ENCODE assay signal across 23 cellular contexts in genomic region chr12:121600702-121601336, GRCh38. TPM values are rescaled to one million over a fixed set of nuclear protein-coding genes. Genes with fewer than 3 reads are reported as not detected.
A peak's percentile ranks its signal among the peaks of the same experiment; 100 is the strongest.
DNase-seq lines count a peak whose midpoint lies in the region; ATAC-seq, FAIRE-seq and TF ChIP-seq lines count a peak whose summit lies in the region.
"Had no signal": no experiment of that assay in that cellular context is flagged by ENCODE, and none has a peak within 500 bp of the region (broad histone marks: within the 10 kb centered on the region; RNA-seq: fewer than 3 reads in every experiment).

No MANE protein-coding gene starts in this region.

- no peak for TF ChIP-seq RAD21 in HepG2 (CRISPR knock-in tag; IDR thresholded peaks at IDR 0.05)

- intact Hi-C loops in HepG2 (cut with micrococcal nuclease; ENCODE audit: unreplicated experiment) (no loop called here), right lobe of liver (cut with DNase I) (no loop called here), body of pancreas (cut with DNase I) (no loop called here), transverse colon (cut with DNase I; ENCODE audit: low total_unique reads) (no loop called here), mammary epithelial cell (cut with micrococcal nuclease) (no loop called here), lower lobe of right lung (cut with DNase I) (no loop called here)
- intact Hi-C loops in activated T-helper 1 cell treated with anti-CD3 and anti-CD28 coated beads, Interleukin-12 subunit alpha, Interleukin-12 subunit beta, Interleukin-2, Interleukin-4 antibody, amounts not matched to agents 30 ng/mL and 10 ng/mL and 1 ng/mL, durations not matched to agents 14 hours and 24 hours and 36 hours (cut with micrococcal nuclease), result no loop called here

- H3K4me1 Mint-ChIP-seq in activated T-helper 1 cell treated with anti-CD3 and anti-CD28 coated beads, Interleukin-12 subunit alpha, Interleukin-12 subunit beta, Interleukin-2, Interleukin-4 antibody, amounts not matched to agents 30 ng/mL and 10 ng/mL and 1 ng/mL, durations not matched to agents 14 hours and 24 hours and 36 hours (ENCODE audit: low read depth), result no peaks in the 10 kb centered on the region

- H3K9ac ChIP-seq in HepG2 (ENCODE audit: insufficient read depth, low read depth, low read length) (no peak overlapping the region), mammary epithelial cell (ENCODE audit: insufficient read depth, low read length) (no peak overlapping the region)

- H3K4me1 ChIP-seq in HepG2 (ENCODE audit: insufficient read depth, low read length) (peaks cover 34% of the 10 kb centered on the region), right lobe of liver (peaks cover 0 to 7% (median 0%) of the 10 kb centered on the region in 4 donors), body of pancreas (peaks cover 13% of the 10 kb centered on the region), transverse colon (peaks cover 0 to 26% (median 18%) of the 10 kb centered on the region in 4 donors), mammary epithelial cell (ENCODE audit: insufficient read depth, low read length) (no peaks in the 10 kb centered on the region), lower lobe of right lung (no peaks in the 10 kb centered on the region)

- no peaks in the 10 kb centered on the region for H4K20me1 ChIP-seq in HepG2 (ENCODE audit: insufficient read depth, low read length)
- no peaks in the 10 kb centered on the region for H4K20me1 ChIP-seq in mammary epithelial cell (ENCODE audit: insufficient read depth, low read length)

- no peak for TF ChIP-seq POLR2A in HepG2 (IDR thresholded peaks at IDR 0.05; ENCODE audit: insufficient read depth in 1 of 2, low read depth in 2 of 2, low read length in 2 of 2)
- no peak for TF ChIP-seq POLR2A in right lobe of liver (IDR thresholded peaks at IDR 0.05)
- no peak for TF ChIP-seq POLR2A in body of pancreas (IDR thresholded peaks at IDR 0.05)
- no peak for TF ChIP-seq POLR2A in transverse colon (IDR thresholded peaks at IDR 0.05)

- no peak overlapping the region for H3K4me3 Mint-ChIP-seq in activated T-helper 1 cell treated with anti-CD3 and anti-CD28 coated beads, Interleukin-12 subunit alpha, Interleukin-12 subunit beta, Interleukin-2, Interleukin-4 antibody, amounts not matched to agents 30 ng/mL and 10 ng/mL and 1 ng/mL, durations not matched to agents 14 hours and 24 hours and 36 hours
- H3K4me3 Mint-ChIP-seq: CD4-positive, CD25-positive, alpha-beta regulatory T cell; GM23338 had no signal

- no peak for DNase-seq in HepG2 (ENCODE audit: low spot score)
- no peak for DNase-seq in right lobe of liver
- peak; percentile 37 to 77 (median 58) for DNase-seq in body of pancreas
- peak; percentile 81 for DNase-seq in myocyte (ENCODE audit: low read depth)
- DNase-seq in transverse colon, result peak; percentile 56
- no peak for DNase-seq in mammary epithelial cell
- DNase-seq in activated T-helper 1 cell treated with anti-CD3 and anti-CD28 coated beads, Interleukin-12 subunit alpha, Interleukin-12 subunit beta, Interleukin-2, Interleukin-4 antibody, amounts not matched to agents 30 ng/mL and 10 ng/mL and 1 ng/mL, durations not matched to agents 14 hours and 24 hours and 36 hours (ENCODE audit: low spot score), result no peak
- DNase-seq in lower lobe of right lung, result no peak
- DNase-seq: 8988T; CD4-positive, CD25-positive, alpha-beta regulatory T cell; DMS53; EL; HCEC 1CT; NCI-H1105; NCI-H1694 treated with DMSO at 0.1 percent for 48 hours; NCI-H2107; NCI-H510A; NCI-H82; PC-3 had no signal

- H3K9me3 ChIP-seq in HepG2 (ENCODE audit: low read length) (no peaks in the 10 kb centered on the region), right lobe of liver (no peaks in the 10 kb centered on the region), body of pancreas (no peaks in the 10 kb centered on the region), transverse colon (no peaks in the 10 kb centered on the region), mammary epithelial cell (replicated peaks; ENCODE audit: insufficient read depth, low read length) (no peaks in the 10 kb centered on the region), lower lobe of right lung (no peaks in the 10 kb centered on the region)

- no TSS peak for BruUV-seq in HepG2 (replicated peaks; lab: Mats Ljungman, UMichigan)
- BruUV-seq in mammary epithelial cell (replicated peaks; lab: Mats Ljungman, UMichigan), result no TSS peak

- H3K4me3 ChIP-seq in HepG2 (replicated peaks in 1 of 3; ENCODE audit: insufficient read depth in 1 of 3, low read depth in 2 of 3, low read length in 3 of 3) (no peak overlapping the region; a peak in 1 of 6 replicates), right lobe of liver (no peak overlapping the region), body of pancreas (no peak overlapping the region), transverse colon (no peak overlapping the region), mammary epithelial cell (replicated peaks in 1 of 3; ENCODE audit: insufficient read depth in 1 of 3, low read depth in 2 of 3, low read length in 3 of 3) (no peak overlapping the region), lower lobe of right lung (no peak overlapping the region)
- H3K4me3 ChIP-seq: GM12878, GM23338, K562 had no signal

- H3K36me3 Mint-ChIP-seq in activated T-helper 1 cell treated with anti-CD3 and anti-CD28 coated beads, Interleukin-12 subunit alpha, Interleukin-12 subunit beta, Interleukin-2, Interleukin-4 antibody, amounts not matched to agents 30 ng/mL and 10 ng/mL and 1 ng/mL, durations not matched to agents 14 hours and 24 hours and 36 hours (ENCODE audit: low read depth), result peaks cover under 1% of the 10 kb centered on the region

- no peak overlapping the region for H2AFZ ChIP-seq in HepG2 (ENCODE audit: low read length)
- H2AFZ ChIP-seq in mammary epithelial cell (ENCODE audit: low read depth, low read length), result no peak overlapping the region
- H2AFZ ChIP-seq: GM23338 had no signal

- TF ChIP-seq EP300 in HepG2 (IDR thresholded peaks at IDR 0.05; ENCODE audit: low read depth in 2 of 2, low read length in 2 of 2), result no peak
- no peak for TF ChIP-seq EP300 in HepG2 (CRISPR knock-in tag; IDR thresholded peaks at IDR 0.05; ENCODE audit: borderline replicate concordance)
- TF ChIP-seq EP300 in transverse colon (IDR thresholded peaks at IDR 0.05; ENCODE audit: low read depth), result no peak

- H3K4me2 ChIP-seq in HepG2 (ENCODE audit: low read depth, low read length) (peak overlapping the region; percentile 40), mammary epithelial cell (ENCODE audit: insufficient read depth, low read depth, low read length) (no peak overlapping the region)
- H3K4me2 ChIP-seq: GM23338 had no signal

- CTCF ChIA-PET in HepG2 (lab: Yijun Ruan, JAX; ENCODE audit: low intra/inter-chr PET ratio, low total read pairs) (no interaction called here), mammary epithelial cell (lab: Charles Lee; ENCODE audit: low non-redundant PET) (no interaction called here)

- no peaks in the 10 kb centered on the region; a peak in 1 of 5 replicates for H3K27me3 ChIP-seq in HepG2 (ENCODE audit: control insufficient read depth in 1 of 2, insufficient read depth in 2 of 2, low read length in 2 of 2)
- no peaks in the 10 kb centered on the region for H3K27me3 ChIP-seq in right lobe of liver
- H3K27me3 ChIP-seq in body of pancreas, result no peaks in the 10 kb centered on the region
- H3K27me3 ChIP-seq in transverse colon, result no peaks in the 10 kb centered on the region
- H3K27me3 ChIP-seq in mammary epithelial cell (ENCODE audit: insufficient read depth, low read length), result no peaks in the 10 kb centered on the region
- no peaks in the 10 kb centered on the region for H3K27me3 ChIP-seq in lower lobe of right lung (ENCODE audit: low read depth)

- H3K9me3 Mint-ChIP-seq in activated T-helper 1 cell treated with anti-CD3 and anti-CD28 coated beads, Interleukin-12 subunit alpha, Interleukin-12 subunit beta, Interleukin-2, Interleukin-4 antibody, amounts not matched to agents 30 ng/mL and 10 ng/mL and 1 ng/mL, durations not matched to agents 14 hours and 24 hours and 36 hours, result no peaks in the 10 kb centered on the region

- H3K36me3 ChIP-seq in HepG2 (replicated peaks in 1 of 2; ENCODE audit: control insufficient read depth in 1 of 2, insufficient read depth in 2 of 2, low read length in 2 of 2) (no peaks in the 10 kb centered on the region), right lobe of liver (no peaks in the 10 kb centered on the region), body of pancreas (replicated peaks in 1 of 2; ENCODE audit: insufficient read depth in 1 of 2, low read depth in 2 of 2) (no peaks in the 10 kb centered on the region), transverse colon (no peaks in the 10 kb centered on the region), mammary epithelial cell (ENCODE audit: insufficient read depth, low read length) (no peaks in the 10 kb centered on the region), lower lobe of right lung (no peaks in the 10 kb centered on the region)

- POLR2A ChIA-PET in HepG2 (lab: Yijun Ruan, JAX), result no interaction called here

- H3K27ac ChIP-seq in HepG2 (ENCODE audit: extremely low read length, insufficient read depth, low read length) (no peak overlapping the region), right lobe of liver (no peak overlapping the region), body of pancreas (peak overlapping the region in 3 of 4 donors; percentile 18 to 27 (median 21)), transverse colon (peak overlapping the region; percentile 1 to 77 (median 32)), mammary epithelial cell (ENCODE audit: insufficient read depth, low read depth, low read length) (no peak overlapping the region), lower lobe of right lung (no peak overlapping the region)

- dilution Hi-C loops in mammary epithelial cell (cut with HindIII; ENCODE audit: low sequenced_read_pairs), result no loop called here

- WGBS in HepG2 (ENCODE audit: low lambda C conversion rate), result 0% methylated on average over 1 of the region's 6 CpGs
- WGBS in right lobe of liver (ENCODE audit: insufficient coverage, low coverage, low lambda C conversion rate, missing lambda C conversion rate), result 40% methylated on average over 1 of the region's 6 CpGs
- 12 to 17% methylated on average over 6 of the region's 6 CpGs for WGBS in body of pancreas, 2 donors
- 48 to 55% methylated on average over 4 to 6 of the region's 6 CpGs for WGBS in transverse colon (ENCODE audit: low coverage in 1 of 2), 2 donors
- 90% methylated on average over 6 of the region's 6 CpGs for WGBS in mammary epithelial cell (ENCODE audit: low coverage, missing lambda C conversion rate)

- H3K27me3 Mint-ChIP-seq in activated T-helper 1 cell treated with anti-CD3 and anti-CD28 coated beads, Interleukin-12 subunit alpha, Interleukin-12 subunit beta, Interleukin-2, Interleukin-4 antibody, amounts not matched to agents 30 ng/mL and 10 ng/mL and 1 ng/mL, durations not matched to agents 14 hours and 24 hours and 36 hours (ENCODE audit: insufficient read depth), result no peaks in the 10 kb centered on the region
- H3K27me3 Mint-ChIP-seq: CD4-positive, CD25-positive, alpha-beta regulatory T cell had no signal

- TF ChIP-seq CTCF in HepG2 (CRISPR knock-in tag; IDR thresholded peaks at IDR 0.05), result no peak
- TF ChIP-seq CTCF in right lobe of liver (IDR thresholded peaks at IDR 0.05), result no peak
- TF ChIP-seq CTCF in body of pancreas (IDR thresholded peaks at IDR 0.05), result no peak
- no peak for TF ChIP-seq CTCF in transverse colon (IDR thresholded peaks at IDR 0.05)
- no peak for TF ChIP-seq CTCF in mammary epithelial cell (conservative IDR thresholded peaks at IDR 0.05 in 1 of 2, IDR thresholded peaks at IDR 0.05 in 1 of 2; ENCODE audit: extremely low read depth in 1 of 2, insufficient read depth in 1 of 2, low read depth in 1 of 2, low read length in 2 of 2)
- no peak for TF ChIP-seq CTCF in lower lobe of right lung (IDR thresholded peaks at IDR 0.05)

- peak; percentile 26; the same call in 1 of the 3 replicates for ATAC-seq in HepG2
- no peak for ATAC-seq in right lobe of liver
- ATAC-seq in body of pancreas, result peak; percentile 83
- ATAC-seq in lower lobe of right lung, result no peak
- ATAC-seq: GM12878, GM23338, K562, PC-3 had no signal

- FAIRE-seq in HepG2 (lab: Jason Lieb, UNC), result no peak
- FAIRE-seq: GM12878, GM19239, K562 had no signal

- H3K27ac Mint-ChIP-seq in activated T-helper 1 cell treated with anti-CD3 and anti-CD28 coated beads, Interleukin-12 subunit alpha, Interleukin-12 subunit beta, Interleukin-2, Interleukin-4 antibody, amounts not matched to agents 30 ng/mL and 10 ng/mL and 1 ng/mL, durations not matched to agents 14 hours and 24 hours and 36 hours, result no peak overlapping the region
- H3K27ac Mint-ChIP-seq: GM23338 had no signal

- H3K79me2 ChIP-seq in HepG2 (ENCODE audit: insufficient read depth, low read length) (no peaks in the 10 kb centered on the region), mammary epithelial cell (ENCODE audit: insufficient read depth, low read length) (no peaks in the 10 kb centered on the region)

- in situ Hi-C loops in HepG2 (cut with HindIII; ENCODE audit: extremely low pct_ligation_motif_present, low pct_unique_long_range_greater_than_20kb) (no loop called here), transverse colon (cut with MboI; ENCODE audit: low pct_ligation_motif_present in 1 of 4, low pct_unique_long_range_greater_than_20kb in 1 of 4, low sequenced_read_pairs in 3 of 4) (no loop called here), mammary epithelial cell (cut with MboI; ENCODE audit: low sequenced_read_pairs in 2 of 2) (no loop called here)

RNA-seq across cellular contexts. Expression of gene KDM2B, which starts 20.0 kb away (rescaled TPM):
- total RNA-seq in HepG2 (2016; rRNA removed; fragmentation: Illumina TruSeq; extraction: Trizol) (25.3 and 26.1 TPM in 2 replicates), right lobe of liver (10 to 100 TPM in 2 of 6 experiments, 1 to 10 TPM in 4; 4.8 to 22.8 (median 9.8) TPM), body of pancreas (10 to 100 TPM; 17.8 to 26.5 TPM), myocyte (22.0 and 32.4 TPM in 2 replicates), transverse colon (10 to 100 TPM in 3 of 4 donors, 1 to 10 TPM in 1; 7.2 to 39.3 (median 15.2) TPM), mammary epithelial cell (10 to 100 TPM; 18.3 to 21.7 TPM), lower lobe of right lung (36.8 TPM)
- 11.2 and 11.4 TPM in 2 replicates for total RNA-seq in HepG2 (2016; cell fraction: cytosol; rRNA removed; fragmentation: Illumina TruSeq; extraction: Trizol; ENCODE audit: low read depth)
- 20.6 and 26.1 TPM in 2 replicates for total RNA-seq in HepG2 (2016; cell fraction: insoluble cytoplasmic fraction; rRNA removed; fragmentation: Illumina TruSeq; extraction: Trizol)
- total RNA-seq in HepG2 (2016; cell fraction: membrane; rRNA removed; fragmentation: Illumina TruSeq; extraction: Trizol), result 25.8 and 29.0 TPM in 2 replicates
- total RNA-seq in HepG2 (2016; cell fraction: nucleus; rRNA removed; fragmentation: Illumina TruSeq; extraction: Trizol), result 18.4 and 20.7 TPM in 2 replicates
- polyA plus RNA-seq in HepG2 (2011; rRNA removed) (17.0 and 17.5 TPM in 2 replicates), mammary epithelial cell (14.3 TPM)
- 8.3 and 13.5 TPM in 2 replicates for polyA plus RNA-seq in HepG2 (2011; cell fraction: cytosol; rRNA removed)
- 50.3 and 60.7 TPM in 2 replicates for polyA plus RNA-seq in HepG2 (2011; cell fraction: nucleus; rRNA removed)
- 13.5 and 15.6 TPM in 2 replicates for polyA plus RNA-seq in HepG2 (2012)
- polyA plus RNA-seq in HepG2 (2016; cell fraction: cytosol; fragmentation: Illumina TruSeq; extraction: Trizol; ENCODE audit: low read depth), result 6.0 and 6.9 TPM in 2 replicates
- 23.7 and 31.0 TPM in 2 replicates for polyA plus RNA-seq in HepG2 (2016; cell fraction: insoluble cytoplasmic fraction; fragmentation: Illumina TruSeq; extraction: Trizol; ENCODE audit: low read depth)
- 17.2 and 18.2 TPM in 2 replicates for polyA plus RNA-seq in HepG2 (2016; cell fraction: membrane; fragmentation: Illumina TruSeq; extraction: Trizol; ENCODE audit: low read depth)
- 36.9 and 37.0 TPM in 2 replicates for polyA plus RNA-seq in HepG2 (2016; cell fraction: nucleus; fragmentation: Illumina TruSeq; extraction: Trizol; ENCODE audit: insufficient read depth, low read depth)
- 53.2 and 72.8 TPM in 2 replicates for polyA minus RNA-seq in HepG2 (2011; rRNA and poly(A)+ RNA removed; ENCODE audit: low replicate concordance)
- 18.0 and 20.7 TPM in 2 replicates for polyA minus RNA-seq in HepG2 (2011; cell fraction: cytosol; rRNA and poly(A)+ RNA removed)
- polyA minus RNA-seq in HepG2 (2011; cell fraction: nucleus; rRNA and poly(A)+ RNA removed), result 21.1 and 21.9 TPM in 2 replicates
- polyA plus RNA-seq in myocyte (2012), result 12.2 TPM
- 20.8 TPM for polyA minus RNA-seq in mammary epithelial cell
- 58.1 and 60.1 TPM in 2 replicates for total RNA-seq in activated T-helper 1 cell treated with anti-CD3 and anti-CD28 coated beads, Interleukin-12 subunit alpha, Interleukin-12 subunit beta, Interleukin-2, Interleukin-4 antibody, amounts not matched to agents 30 ng/mL and 10 ng/mL and 1 ng/mL, durations not matched to agents 14 hours and 24 hours and 36 hours

RNA-seq across cellular contexts. Expression of gene ORAI1, which starts 25.5 kb away (rescaled TPM):
- total RNA-seq in HepG2 (2016; rRNA removed; fragmentation: Illumina TruSeq; extraction: Trizol), result 5.9 and 9.2 TPM in 2 replicates
- total RNA-seq in HepG2 (2016; cell fraction: cytosol; rRNA removed; fragmentation: Illumina TruSeq; extraction: Trizol; ENCODE audit: low read depth), result 9.9 and 13.0 TPM in 2 replicates
- 5.9 and 8.5 TPM in 2 replicates for total RNA-seq in HepG2 (2016; cell fraction: insoluble cytoplasmic fraction; rRNA removed; fragmentation: Illumina TruSeq; extraction: Trizol)
- 20.1 and 22.8 TPM in 2 replicates for total RNA-seq in HepG2 (2016; cell fraction: membrane; rRNA removed; fragmentation: Illumina TruSeq; extraction: Trizol)
- total RNA-seq in HepG2 (2016; cell fraction: nucleus; rRNA removed; fragmentation: Illumina TruSeq; extraction: Trizol), result 5.2 and 6.1 TPM in 2 replicates
- polyA plus RNA-seq in HepG2 (2011; rRNA removed), result 17.2 and 22.9 TPM in 2 replicates
- 16.7 and 25.1 TPM in 2 replicates for polyA plus RNA-seq in HepG2 (2011; cell fraction: cytosol; rRNA removed)
- 15.9 and 16.3 TPM in 2 replicates for polyA plus RNA-seq in HepG2 (2011; cell fraction: nucleus; rRNA removed)
- polyA plus RNA-seq in HepG2 (2012), result 7.9 and 10.4 TPM in 2 replicates
- 25.7 and 30.9 TPM in 2 replicates for polyA plus RNA-seq in HepG2 (2016; cell fraction: cytosol; fragmentation: Illumina TruSeq; extraction: Trizol; ENCODE audit: low read depth)
- 11.8 and 15.4 TPM in 2 replicates for polyA plus RNA-seq in HepG2 (2016; cell fraction: insoluble cytoplasmic fraction; fragmentation: Illumina TruSeq; extraction: Trizol; ENCODE audit: low read depth)
- polyA plus RNA-seq in HepG2 (2016; cell fraction: membrane; fragmentation: Illumina TruSeq; extraction: Trizol; ENCODE audit: low read depth), result 37.8 and 38.4 TPM in 2 replicates
- polyA plus RNA-seq in HepG2 (2016; cell fraction: nucleus; fragmentation: Illumina TruSeq; extraction: Trizol; ENCODE audit: insufficient read depth, low read depth), result 15.0 and 18.5 TPM in 2 replicates
- 35.3 and 72.8 TPM in 2 replicates for polyA minus RNA-seq in HepG2 (2011; rRNA and poly(A)+ RNA removed; ENCODE audit: low replicate concordance)
- polyA minus RNA-seq in HepG2 (2011; cell fraction: cytosol; rRNA and poly(A)+ RNA removed), result 23.0 and 25.6 TPM in 2 replicates
- polyA minus RNA-seq in HepG2 (2011; cell fraction: nucleus; rRNA and poly(A)+ RNA removed), result 5.9 and 7.3 TPM in 2 replicates
- total RNA-seq in right lobe of liver, result 10 to 100 TPM in 2 of 6 experiments, 1 to 10 TPM in 4; 6.9 to 14.4 (median 9.0) TPM
- total RNA-seq in body of pancreas, result 1 to 10 TPM in 1 of 2 donors, under 1 TPM in 1; 0.66 to 3.9 TPM
- 16.7 and 27.7 TPM in 2 replicates for total RNA-seq in myocyte
- polyA plus RNA-seq in myocyte (2012), result 13.9 TPM
- 1 to 10 TPM; 7.5 to 9.1 (median 8.2) TPM for total RNA-seq in transverse colon
- 10 to 100 TPM in 1 of 2 donors, 1 to 10 TPM in 1; 3.3 to 23.1 TPM for total RNA-seq in mammary epithelial cell
- 21.8 TPM for polyA plus RNA-seq in mammary epithelial cell
- 10.4 TPM for polyA minus RNA-seq in mammary epithelial cell
- total RNA-seq in activated T-helper 1 cell treated with anti-CD3 and anti-CD28 coated beads, Interleukin-12 subunit alpha, Interleukin-12 subunit beta, Interleukin-2, Interleukin-4 antibody, amounts not matched to agents 30 ng/mL and 10 ng/mL and 1 ng/mL, durations not matched to agents 14 hours and 24 hours and 36 hours, result 61.5 and 67.0 TPM in 2 replicates
- total RNA-seq in lower lobe of right lung, result 39.0 TPM

Comparison
In these comparisons a context has a peak if more than half of its experiments do, and no peak if none do; other contexts are left out.
1. ATAC-seq: peak in HepG2 (single experiment) and body of pancreas (single experiment); none in right lobe of liver (0 of 4) and lower lobe of right lung (0 of 2).
2. DNase-seq: peak in body of pancreas (4 of 4), myocyte (single experiment) and transverse colon (single experiment); none in HepG2 (single experiment), right lobe of liver (0 of 3), mammary epithelial cell (single experiment), activated T-helper 1 cell treated with anti-CD3 and anti-CD28 coated beads, Interleukin-12 subunit alpha, Interleukin-12 subunit beta, Interleukin-2, Interleukin-4 antibody, amounts not matched to agents 30 ng/mL and 10 ng/mL and 1 ng/mL, durations not matched to agents 14 hours and 24 hours and 36 hours (single experiment) and lower lobe of right lung (single experiment).
3. H3K27ac ChIP-seq: peak in body of pancreas (3 of 4) and transverse colon (4 of 4); none in HepG2 (single experiment), right lobe of liver (0 of 3), mammary epithelial cell (single experiment) and lower lobe of right lung (single experiment).